ENCODE assay signal across 1 cellular context in the genomic region with DNA sequence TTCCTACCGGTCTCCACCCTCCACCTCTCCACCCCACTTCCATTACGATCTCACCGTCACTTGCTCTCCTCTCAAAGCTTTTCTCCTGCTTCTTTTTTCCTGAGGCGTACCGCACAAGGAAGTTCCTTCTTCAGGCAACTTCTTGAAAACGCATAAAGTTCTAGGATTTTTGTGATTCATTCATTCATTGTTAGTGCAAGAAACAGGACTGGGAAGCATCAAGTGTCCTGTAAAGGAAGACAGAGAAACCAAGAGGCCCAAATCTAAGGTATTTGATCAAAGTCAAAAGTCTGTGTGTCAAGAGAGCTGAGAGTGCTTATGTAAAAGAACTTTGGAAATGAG.
TF ChIP-seq lines count a peak whose summit lies in the region.

No MANE protein-coding gene starts in this region.

TF ChIP-seq in K562, 482 proteins besides CTCF, POLR2A, EP300 and RAD21 (continued from another document):
- TF ChIP-seq, protein P1, sequence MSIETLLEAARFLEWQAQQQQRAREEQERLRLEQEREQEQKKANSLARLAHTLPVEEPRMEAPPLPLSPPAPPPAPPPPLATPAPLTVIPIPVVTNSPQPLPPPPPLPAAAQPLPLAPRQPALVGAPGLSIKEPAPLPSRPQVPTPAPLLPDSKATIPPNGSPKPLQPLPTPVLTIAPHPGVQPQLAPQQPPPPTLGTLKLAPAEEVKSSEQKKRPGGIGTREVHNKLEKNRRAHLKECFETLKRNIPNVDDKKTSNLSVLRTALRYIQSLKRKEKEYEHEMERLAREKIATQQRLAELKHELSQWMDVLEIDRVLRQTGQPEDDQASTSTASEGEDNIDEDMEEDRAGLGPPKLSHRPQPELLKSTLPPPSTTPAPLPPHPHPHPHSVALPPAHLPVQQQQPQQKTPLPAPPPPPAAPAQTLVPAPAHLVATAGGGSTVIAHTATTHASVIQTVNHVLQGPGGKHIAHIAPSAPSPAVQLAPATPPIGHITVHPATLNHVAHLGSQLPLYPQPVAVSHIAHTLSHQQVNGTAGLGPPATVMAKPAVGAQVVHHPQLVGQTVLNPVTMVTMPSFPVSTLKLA (conservative IDR thresholded peaks at IDR 0.05): no peak
- TF ChIP-seq, protein P2, sequence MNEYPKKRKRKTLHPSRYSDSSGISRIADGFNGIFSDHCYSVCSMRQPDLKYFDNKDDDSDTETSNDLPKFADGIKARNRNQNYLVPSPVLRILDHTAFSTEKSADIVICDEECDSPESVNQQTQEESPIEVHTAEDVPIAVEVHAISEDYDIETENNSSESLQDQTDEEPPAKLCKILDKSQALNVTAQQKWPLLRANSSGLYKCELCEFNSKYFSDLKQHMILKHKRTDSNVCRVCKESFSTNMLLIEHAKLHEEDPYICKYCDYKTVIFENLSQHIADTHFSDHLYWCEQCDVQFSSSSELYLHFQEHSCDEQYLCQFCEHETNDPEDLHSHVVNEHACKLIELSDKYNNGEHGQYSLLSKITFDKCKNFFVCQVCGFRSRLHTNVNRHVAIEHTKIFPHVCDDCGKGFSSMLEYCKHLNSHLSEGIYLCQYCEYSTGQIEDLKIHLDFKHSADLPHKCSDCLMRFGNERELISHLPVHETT (CRISPR knock-in tag; conservative IDR thresholded peaks at IDR 0.05 in 1 of 2, IDR thresholded peaks at IDR 0.05 in 1 of 2): no peak
- TF ChIP-seq, protein P3, sequence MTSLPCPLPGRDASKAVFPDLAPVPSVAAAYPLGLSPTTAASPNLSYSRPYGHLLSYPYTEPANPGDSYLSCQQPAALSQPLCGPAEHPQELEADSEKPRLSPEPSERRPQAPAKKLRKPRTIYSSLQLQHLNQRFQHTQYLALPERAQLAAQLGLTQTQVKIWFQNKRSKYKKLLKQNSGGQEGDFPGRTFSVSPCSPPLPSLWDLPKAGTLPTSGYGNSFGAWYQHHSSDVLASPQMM (CRISPR knock-in tag; IDR thresholded peaks at IDR 0.05): no peak
- TF ChIP-seq POLR2AphosphoS2 (IDR thresholded peaks at IDR 0.05; ENCODE audit: low read length) (no peak), KAT2B (IDR thresholded peaks at IDR 0.05; ENCODE audit: low read depth, low read length) (no peak), ZNF586 (CRISPR knock-in tag; conservative IDR thresholded peaks at IDR 0.05) (no peak), SREBF1 (IDR thresholded peaks at IDR 0.05; ENCODE audit: borderline replicate concordance, low read depth, low read length) (no peak), HCFC1 (IDR thresholded peaks at IDR 0.05; ENCODE audit: low read depth, low read length) (no peak), TCF3 (CRISPR knock-in tag; IDR thresholded peaks at IDR 0.05) (no peak), MTA2 (IDR thresholded peaks at IDR 0.05; ENCODE audit: low read depth) (no peak), ZBTB1 (CRISPR knock-in tag; IDR thresholded peaks at IDR 0.05; ENCODE audit: borderline replicate concordance, low read depth) (no peak), ZNF551 (CRISPR knock-in tag; IDR thresholded peaks at IDR 0.05) (no peak), ZNF408 (CRISPR knock-in tag; IDR thresholded peaks at IDR 0.05; ENCODE audit: low read depth) (no peak), ZNF263 (CRISPR knock-in tag; IDR thresholded peaks at IDR 0.05; ENCODE audit: borderline replicate concordance) (no peak), SRSF7 (optimal IDR thresholded peaks at IDR 0.05; ENCODE audit: low read depth, low read length) (no peak), ZSCAN29 (IDR thresholded peaks at IDR 0.05) (0 out of 2 replicates have a peak, but pooled peaks have one; percentile 3), PRPF4 (IDR thresholded peaks at IDR 0.05; ENCODE audit: insufficient read depth, low read depth, low read length, poor library complexity, severe bottlenecking) (no peak), ZNF41 (CRISPR knock-in tag; conservative IDR thresholded peaks at IDR 0.05) (no peak), ZNF589 (CRISPR knock-in tag; IDR thresholded peaks at IDR 0.05; ENCODE audit: low read depth) (no peak), NR3C1 (CRISPR knock-in tag; IDR thresholded peaks at IDR 0.05) (no peak), ZNF644 (tag; IDR thresholded peaks at IDR 0.05; ENCODE audit: low read depth) (no peak), ZNF175 (CRISPR knock-in tag; IDR thresholded peaks at IDR 0.05; ENCODE audit: low read depth) (0 out of 2 replicates have a peak, but pooled peaks have one; percentile 2), SNIP1 (IDR thresholded peaks at IDR 0.05; ENCODE audit: low read depth) (no peak), XRCC5 (IDR thresholded peaks at IDR 0.05; ENCODE audit: low read depth, low read length) (no peak), BCOR (IDR thresholded peaks at IDR 0.05) (no peak)
- TF ChIP-seq, protein P4, sequence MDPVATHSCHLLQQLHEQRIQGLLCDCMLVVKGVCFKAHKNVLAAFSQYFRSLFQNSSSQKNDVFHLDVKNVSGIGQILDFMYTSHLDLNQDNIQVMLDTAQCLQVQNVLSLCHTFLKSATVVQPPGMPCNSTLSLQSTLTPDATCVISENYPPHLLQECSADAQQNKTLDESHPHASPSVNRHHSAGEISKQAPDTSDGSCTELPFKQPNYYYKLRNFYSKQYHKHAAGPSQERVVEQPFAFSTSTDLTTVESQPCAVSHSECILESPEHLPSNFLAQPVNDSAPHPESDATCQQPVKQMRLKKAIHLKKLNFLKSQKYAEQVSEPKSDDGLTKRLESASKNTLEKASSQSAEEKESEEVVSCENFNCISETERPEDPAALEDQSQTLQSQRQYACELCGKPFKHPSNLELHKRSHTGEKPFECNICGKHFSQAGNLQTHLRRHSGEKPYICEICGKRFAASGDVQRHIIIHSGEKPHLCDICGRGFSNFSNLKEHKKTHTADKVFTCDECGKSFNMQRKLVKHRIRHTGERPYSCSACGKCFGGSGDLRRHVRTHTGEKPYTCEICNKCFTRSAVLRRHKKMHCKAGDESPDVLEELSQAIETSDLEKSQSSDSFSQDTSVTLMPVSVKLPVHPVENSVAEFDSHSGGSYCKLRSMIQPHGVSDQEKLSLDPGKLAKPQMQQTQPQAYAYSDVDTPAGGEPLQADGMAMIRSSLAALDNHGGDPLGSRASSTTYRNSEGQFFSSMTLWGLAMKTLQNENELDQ (CRISPR knock-in tag; IDR thresholded peaks at IDR 0.05; ENCODE audit: borderline replicate concordance): no peak
- TF ChIP-seq, protein P5, sequence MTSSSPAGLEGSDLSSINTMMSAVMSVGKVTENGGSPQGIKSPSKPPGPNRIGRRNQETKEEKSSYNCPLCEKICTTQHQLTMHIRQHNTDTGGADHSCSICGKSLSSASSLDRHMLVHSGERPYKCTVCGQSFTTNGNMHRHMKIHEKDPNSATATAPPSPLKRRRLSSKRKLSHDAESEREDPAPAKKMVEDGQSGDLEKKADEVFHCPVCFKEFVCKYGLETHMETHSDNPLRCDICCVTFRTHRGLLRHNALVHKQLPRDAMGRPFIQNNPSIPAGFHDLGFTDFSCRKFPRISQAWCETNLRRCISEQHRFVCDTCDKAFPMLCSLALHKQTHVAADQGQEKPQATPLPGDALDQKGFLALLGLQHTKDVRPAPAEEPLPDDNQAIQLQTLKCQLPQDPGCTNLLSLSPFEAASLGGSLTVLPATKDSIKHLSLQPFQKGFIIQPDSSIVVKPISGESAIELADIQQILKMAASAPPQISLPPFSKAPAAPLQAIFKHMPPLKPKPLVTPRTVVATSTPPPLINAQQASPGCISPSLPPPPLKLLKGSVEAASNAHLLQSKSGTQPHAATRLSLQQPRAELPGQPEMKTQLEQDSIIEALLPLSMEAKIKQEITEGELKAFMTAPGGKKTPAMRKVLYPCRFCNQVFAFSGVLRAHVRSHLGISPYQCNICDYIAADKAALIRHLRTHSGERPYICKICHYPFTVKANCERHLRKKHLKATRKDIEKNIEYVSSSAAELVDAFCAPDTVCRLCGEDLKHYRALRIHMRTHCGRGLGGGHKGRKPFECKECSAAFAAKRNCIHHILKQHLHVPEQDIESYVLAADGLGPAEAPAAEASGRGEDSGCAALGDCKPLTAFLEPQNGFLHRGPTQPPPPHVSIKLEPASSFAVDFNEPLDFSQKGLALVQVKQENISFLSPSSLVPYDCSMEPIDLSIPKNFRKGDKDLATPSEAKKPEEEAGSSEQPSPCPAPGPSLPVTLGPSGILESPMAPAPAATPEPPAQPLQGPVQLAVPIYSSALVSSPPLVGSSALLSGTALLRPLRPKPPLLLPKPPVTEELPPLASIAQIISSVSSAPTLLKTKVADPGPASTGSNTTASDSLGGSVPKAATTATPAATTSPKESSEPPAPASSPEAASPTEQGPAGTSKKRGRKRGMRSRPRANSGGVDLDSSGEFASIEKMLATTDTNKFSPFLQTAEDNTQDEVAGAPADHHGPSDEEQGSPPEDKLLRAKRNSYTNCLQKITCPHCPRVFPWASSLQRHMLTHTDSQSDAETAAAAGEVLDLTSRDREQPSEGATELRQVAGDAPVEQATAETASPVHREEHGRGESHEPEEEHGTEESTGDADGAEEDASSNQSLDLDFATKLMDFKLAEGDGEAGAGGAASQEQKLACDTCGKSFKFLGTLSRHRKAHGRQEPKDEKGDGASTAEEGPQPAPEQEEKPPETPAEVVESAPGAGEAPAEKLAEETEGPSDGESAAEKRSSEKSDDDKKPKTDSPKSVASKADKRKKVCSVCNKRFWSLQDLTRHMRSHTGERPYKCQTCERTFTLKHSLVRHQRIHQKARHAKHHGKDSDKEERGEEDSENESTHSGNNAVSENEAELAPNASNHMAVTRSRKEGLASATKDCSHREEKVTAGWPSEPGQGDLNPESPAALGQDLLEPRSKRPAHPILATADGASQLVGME (CRISPR knock-in tag; IDR thresholded peaks at IDR 0.05): no peak
- TF ChIP-seq, protein P6, sequence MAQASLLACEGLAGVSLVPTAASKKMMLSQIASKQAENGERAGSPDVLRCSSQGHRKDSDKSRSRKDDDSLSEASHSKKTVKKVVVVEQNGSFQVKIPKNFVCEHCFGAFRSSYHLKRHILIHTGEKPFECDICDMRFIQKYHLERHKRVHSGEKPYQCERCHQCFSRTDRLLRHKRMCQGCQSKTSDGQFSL (CRISPR knock-in tag; IDR thresholded peaks at IDR 0.05): no peak
- TF ChIP-seq, protein P6 (tag; IDR thresholded peaks at IDR 0.05): no peak
- TF ChIP-seq, protein P7, sequence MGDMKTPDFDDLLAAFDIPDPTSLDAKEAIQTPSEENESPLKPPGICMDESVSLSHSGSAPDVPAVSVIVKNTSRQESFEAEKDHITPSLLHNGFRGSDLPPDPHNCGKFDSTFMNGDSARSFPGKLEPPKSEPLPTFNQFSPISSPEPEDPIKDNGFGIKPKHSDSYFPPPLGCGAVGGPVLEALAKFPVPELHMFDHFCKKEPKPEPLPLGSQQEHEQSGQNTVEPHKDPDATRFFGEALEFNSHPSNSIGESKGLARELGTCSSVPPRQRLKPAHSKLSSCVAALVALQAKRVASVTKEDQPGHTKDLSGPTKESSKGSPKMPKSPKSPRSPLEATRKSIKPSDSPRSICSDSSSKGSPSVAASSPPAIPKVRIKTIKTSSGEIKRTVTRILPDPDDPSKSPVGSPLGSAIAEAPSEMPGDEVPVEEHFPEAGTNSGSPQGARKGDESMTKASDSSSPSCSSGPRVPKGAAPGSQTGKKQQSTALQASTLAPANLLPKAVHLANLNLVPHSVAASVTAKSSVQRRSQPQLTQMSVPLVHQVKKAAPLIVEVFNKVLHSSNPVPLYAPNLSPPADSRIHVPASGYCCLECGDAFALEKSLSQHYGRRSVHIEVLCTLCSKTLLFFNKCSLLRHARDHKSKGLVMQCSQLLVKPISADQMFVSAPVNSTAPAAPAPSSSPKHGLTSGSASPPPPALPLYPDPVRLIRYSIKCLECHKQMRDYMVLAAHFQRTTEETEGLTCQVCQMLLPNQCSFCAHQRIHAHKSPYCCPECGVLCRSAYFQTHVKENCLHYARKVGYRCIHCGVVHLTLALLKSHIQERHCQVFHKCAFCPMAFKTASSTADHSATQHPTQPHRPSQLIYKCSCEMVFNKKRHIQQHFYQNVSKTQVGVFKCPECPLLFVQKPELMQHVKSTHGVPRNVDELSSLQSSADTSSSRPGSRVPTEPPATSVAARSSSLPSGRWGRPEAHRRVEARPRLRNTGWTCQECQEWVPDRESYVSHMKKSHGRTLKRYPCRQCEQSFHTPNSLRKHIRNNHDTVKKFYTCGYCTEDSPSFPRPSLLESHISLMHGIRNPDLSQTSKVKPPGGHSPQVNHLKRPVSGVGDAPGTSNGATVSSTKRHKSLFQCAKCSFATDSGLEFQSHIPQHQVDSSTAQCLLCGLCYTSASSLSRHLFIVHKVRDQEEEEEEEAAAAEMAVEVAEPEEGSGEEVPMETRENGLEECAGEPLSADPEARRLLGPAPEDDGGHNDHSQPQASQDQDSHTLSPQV (IDR thresholded peaks at IDR 0.05): no peak
- TF ChIP-seq, protein P8, sequence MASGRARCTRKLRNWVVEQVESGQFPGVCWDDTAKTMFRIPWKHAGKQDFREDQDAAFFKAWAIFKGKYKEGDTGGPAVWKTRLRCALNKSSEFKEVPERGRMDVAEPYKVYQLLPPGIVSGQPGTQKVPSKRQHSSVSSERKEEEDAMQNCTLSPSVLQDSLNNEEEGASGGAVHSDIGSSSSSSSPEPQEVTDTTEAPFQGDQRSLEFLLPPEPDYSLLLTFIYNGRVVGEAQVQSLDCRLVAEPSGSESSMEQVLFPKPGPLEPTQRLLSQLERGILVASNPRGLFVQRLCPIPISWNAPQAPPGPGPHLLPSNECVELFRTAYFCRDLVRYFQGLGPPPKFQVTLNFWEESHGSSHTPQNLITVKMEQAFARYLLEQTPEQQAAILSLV (tag; IDR thresholded peaks at IDR 0.05): no peak
- TF ChIP-seq, protein P9, sequence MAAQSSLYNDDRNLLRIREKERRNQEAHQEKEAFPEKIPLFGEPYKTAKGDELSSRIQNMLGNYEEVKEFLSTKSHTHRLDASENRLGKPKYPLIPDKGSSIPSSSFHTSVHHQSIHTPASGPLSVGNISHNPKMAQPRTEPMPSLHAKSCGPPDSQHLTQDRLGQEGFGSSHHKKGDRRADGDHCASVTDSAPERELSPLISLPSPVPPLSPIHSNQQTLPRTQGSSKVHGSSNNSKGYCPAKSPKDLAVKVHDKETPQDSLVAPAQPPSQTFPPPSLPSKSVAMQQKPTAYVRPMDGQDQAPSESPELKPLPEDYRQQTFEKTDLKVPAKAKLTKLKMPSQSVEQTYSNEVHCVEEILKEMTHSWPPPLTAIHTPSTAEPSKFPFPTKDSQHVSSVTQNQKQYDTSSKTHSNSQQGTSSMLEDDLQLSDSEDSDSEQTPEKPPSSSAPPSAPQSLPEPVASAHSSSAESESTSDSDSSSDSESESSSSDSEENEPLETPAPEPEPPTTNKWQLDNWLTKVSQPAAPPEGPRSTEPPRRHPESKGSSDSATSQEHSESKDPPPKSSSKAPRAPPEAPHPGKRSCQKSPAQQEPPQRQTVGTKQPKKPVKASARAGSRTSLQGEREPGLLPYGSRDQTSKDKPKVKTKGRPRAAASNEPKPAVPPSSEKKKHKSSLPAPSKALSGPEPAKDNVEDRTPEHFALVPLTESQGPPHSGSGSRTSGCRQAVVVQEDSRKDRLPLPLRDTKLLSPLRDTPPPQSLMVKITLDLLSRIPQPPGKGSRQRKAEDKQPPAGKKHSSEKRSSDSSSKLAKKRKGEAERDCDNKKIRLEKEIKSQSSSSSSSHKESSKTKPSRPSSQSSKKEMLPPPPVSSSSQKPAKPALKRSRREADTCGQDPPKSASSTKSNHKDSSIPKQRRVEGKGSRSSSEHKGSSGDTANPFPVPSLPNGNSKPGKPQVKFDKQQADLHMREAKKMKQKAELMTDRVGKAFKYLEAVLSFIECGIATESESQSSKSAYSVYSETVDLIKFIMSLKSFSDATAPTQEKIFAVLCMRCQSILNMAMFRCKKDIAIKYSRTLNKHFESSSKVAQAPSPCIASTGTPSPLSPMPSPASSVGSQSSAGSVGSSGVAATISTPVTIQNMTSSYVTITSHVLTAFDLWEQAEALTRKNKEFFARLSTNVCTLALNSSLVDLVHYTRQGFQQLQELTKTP (IDR thresholded peaks at IDR 0.05; ENCODE audit: low read depth in 1 of 2, partially characterized antibody in 2 of 2): no peak
